Comparison of ENCODE assay signal across 1 cellular context in genomic region chr2:113157108-113157896, GRCh38.
TF ChIP-seq lines count a peak whose summit lies in the region.

No MANE protein-coding gene starts in this region.

TF ChIP-seq in HEK293, 187 proteins besides CTCF, POLR2A, EP300 and RAD21 (continued from another document):
- TF ChIP-seq ZNF335 (tag by site-specific recombination; conservative IDR thresholded peaks at IDR 0.05) (peak; percentile 37; the same call in 1 of the 2 replicates), ZIC2 (tag by site-specific recombination; IDR thresholded peaks at IDR 0.05) (peak; percentile 70), ZNF341 (tag by site-specific recombination; IDR thresholded peaks at IDR 0.05; ENCODE audit: low read depth) (peak; percentile 29; the same call in 1 of the 2 replicates), ZBTB48 (tag by site-specific recombination; IDR thresholded peaks at IDR 0.05) (peak; percentile 73), ZBTB17 (tag by site-specific recombination; IDR thresholded peaks at IDR 0.05) (peak; percentile 20; the same call in 1 of the 2 replicates), ZNF645 (tag by site-specific recombination; IDR thresholded peaks at IDR 0.05) (no peak), GLIS2 (tag by site-specific recombination; IDR thresholded peaks at IDR 0.05) (peak; percentile 63; the same call in 1 of the 2 replicates)
- TF ChIP-seq, protein P1, sequence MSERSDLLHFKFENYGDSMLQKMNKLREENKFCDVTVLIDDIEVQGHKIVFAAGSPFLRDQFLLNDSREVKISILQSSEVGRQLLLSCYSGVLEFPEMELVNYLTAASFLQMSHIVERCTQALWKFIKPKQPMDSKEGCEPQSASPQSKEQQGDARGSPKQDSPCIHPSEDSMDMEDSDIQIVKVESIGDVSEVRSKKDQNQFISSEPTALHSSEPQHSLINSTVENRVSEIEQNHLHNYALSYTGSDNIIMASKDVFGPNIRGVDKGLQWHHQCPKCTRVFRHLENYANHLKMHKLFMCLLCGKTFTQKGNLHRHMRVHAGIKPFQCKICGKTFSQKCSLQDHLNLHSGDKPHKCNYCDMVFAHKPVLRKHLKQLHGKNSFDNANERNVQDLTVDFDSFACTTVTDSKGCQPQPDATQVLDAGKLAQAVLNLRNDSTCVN (tag by site-specific recombination; optimal IDR thresholded peaks at IDR 0.05) = peak; percentile 59
